16 cellular contexts compared by ENCODE assay signal in genomic region chr1:26540346-26540745, GRCh38. TPM values are rescaled to one million over a fixed set of nuclear protein-coding genes. Genes with fewer than 3 reads are reported as not detected.
DNase-seq lines count a peak whose midpoint lies in the region; ATAC-seq and TF ChIP-seq lines count a peak whose summit lies in the region.
"Had no signal": no experiment of that assay in that cellular context is flagged by ENCODE, and none has a peak within 500 bp of the region (broad histone marks: within the 10 kb centered on the region; RNA-seq: fewer than 3 reads in every experiment).

No MANE protein-coding gene starts in this region.

- peak overlapping the region; percentile 54 to 75 for H3K4me3 Mint-ChIP-seq in activated T-cell treated with anti-CD3 and anti-CD28 coated beads, Interleukin-2, amount 50 U/mL, for 72 hours
- peak overlapping the region; percentile 56 for H3K4me3 Mint-ChIP-seq in T-helper 1 cell treated with Interleukin-12 subunit alpha and Interleukin-12 subunit beta and Interleukin-4 antibody, amounts not matched to agents 30 μg/mL and 1 μg/mL, for 36 hours
- no peak overlapping the region for H3K4me3 Mint-ChIP-seq in endothelial cell (ENCODE audit: unreplicated experiment)

- peak overlapping the region; percentile 53 for H3K27ac ChIP-seq in temporal lobe (ENCODE audit: low read depth, low read length)
- H3K27ac ChIP-seq: body of pancreas, SK-N-MC, thoracic aorta had no signal

- TF ChIP-seq CTCF in endothelial cell (IDR thresholded peaks at IDR 0.05; ENCODE audit: unreplicated experiment): no peak

- peak; percentile 48 to 52 for DNase-seq in activated T-cell treated with anti-CD3 and anti-CD28 coated beads, Interleukin-2, amount 50 U/mL, for 72 hours
- DNase-seq in activated T-cell treated with anti-CD3 and anti-CD28 coated beads, Interleukin-2, amount 50 U/mL, for 1 hour: no peak
- no peak for DNase-seq in endothelial cell (ENCODE audit: low spot score)
- no peak for DNase-seq in COLO668 (lab: John Stamatoyannopoulos, UW; ENCODE audit: unreplicated experiment)
- no peak for DNase-seq in T1000 (lab: John Stamatoyannopoulos, UW)
- DNase-seq: ACHN; activated CD8-positive, alpha-beta memory T cell treated with anti-CD3 and anti-CD28 coated beads for 24 hours; body of pancreas; NCI-H1092; NCI-H524; stimulated activated CD4-positive, alpha-beta T cell treated with anti-CD3 and anti-CD28 coated beads, Interleukin-4, amount 100 ng/mL, for 4 hours had no signal

- H3K27me3 Mint-ChIP-seq in activated T-cell treated with anti-CD3 and anti-CD28 coated beads, Interleukin-2, amount 50 U/mL, for 72 hours (ENCODE audit: low read depth): no peaks in the 10 kb centered on the region
- no peaks in the 10 kb centered on the region for H3K27me3 Mint-ChIP-seq in T-helper 1 cell treated with Interleukin-12 subunit alpha and Interleukin-12 subunit beta and Interleukin-4 antibody, amounts not matched to agents 30 μg/mL and 1 μg/mL, for 36 hours (ENCODE audit: low read depth)
- H3K27me3 Mint-ChIP-seq in endothelial cell (ENCODE audit: unreplicated experiment): peaks cover 10% of the 10 kb centered on the region

- peaks cover 77% of the 10 kb centered on the region for H3K4me1 Mint-ChIP-seq in activated T-cell treated with anti-CD3 and anti-CD28 coated beads, Interleukin-2, amount 50 U/mL, for 72 hours (ENCODE audit: low read depth)
- peaks cover 66% of the 10 kb centered on the region for H3K4me1 Mint-ChIP-seq in T-helper 1 cell treated with Interleukin-12 subunit alpha and Interleukin-12 subunit beta and Interleukin-4 antibody, amounts not matched to agents 30 μg/mL and 1 μg/mL, for 36 hours (ENCODE audit: low read depth)
- H3K4me1 Mint-ChIP-seq in endothelial cell (ENCODE audit: unreplicated experiment): peaks cover 44% of the 10 kb centered on the region

- ATAC-seq in activated T-cell treated with anti-CD3 and anti-CD28 coated beads, Interleukin-2, amount 50 U/mL, for 72 hours (replicated peaks in 1 of 2): no peak
- no peak for ATAC-seq in HG02588 (IDR thresholded peaks at IDR 0.05; ENCODE audit: unreplicated experiment)
- ATAC-seq: body of pancreas had no signal

- peak overlapping the region; percentile 71 for H3K27ac Mint-ChIP-seq in activated T-cell treated with anti-CD3 and anti-CD28 coated beads, Interleukin-2, amount 50 U/mL, for 72 hours
- H3K27ac Mint-ChIP-seq in T-helper 1 cell treated with Interleukin-12 subunit alpha and Interleukin-12 subunit beta and Interleukin-4 antibody, amounts not matched to agents 30 μg/mL and 1 μg/mL, for 36 hours: peak overlapping the region; percentile 81
- peak overlapping the region; percentile 89 for H3K27ac Mint-ChIP-seq in endothelial cell (ENCODE audit: unreplicated experiment)

- peaks cover 3 to 4% of the 10 kb centered on the region in 2 donors for H3K36me3 Mint-ChIP-seq in activated T-cell treated with anti-CD3 and anti-CD28 coated beads, Interleukin-2, amount 50 U/mL, for 72 hours (ENCODE audit: insufficient read depth in 2 of 2)
- peaks cover 14% of the 10 kb centered on the region for H3K36me3 Mint-ChIP-seq in T-helper 1 cell treated with Interleukin-12 subunit alpha and Interleukin-12 subunit beta and Interleukin-4 antibody, amounts not matched to agents 30 μg/mL and 1 μg/mL, for 36 hours (ENCODE audit: low read depth)
- H3K36me3 Mint-ChIP-seq in endothelial cell (ENCODE audit: low read depth, unreplicated experiment): peaks cover 8% of the 10 kb centered on the region

- no peaks in the 10 kb centered on the region for H3K9me3 Mint-ChIP-seq in activated T-cell treated with anti-CD3 and anti-CD28 coated beads, Interleukin-2, amount 50 U/mL, for 72 hours
- no peaks in the 10 kb centered on the region for H3K9me3 Mint-ChIP-seq in T-helper 1 cell treated with Interleukin-12 subunit alpha and Interleukin-12 subunit beta and Interleukin-4 antibody, amounts not matched to agents 30 μg/mL and 1 μg/mL, for 36 hours
- H3K9me3 Mint-ChIP-seq in endothelial cell (ENCODE audit: unreplicated experiment): no peaks in the 10 kb centered on the region

RNA-seq across cellular contexts. Expression of gene RPS6KA1, which starts 10.8 kb away (rescaled TPM):
- total RNA-seq in activated T-cell treated with anti-CD3 and anti-CD28 coated beads, Interleukin-2, amount 50 U/mL, for 72 hours: 100 to 1,000 TPM; 154 to 163 TPM
- total RNA-seq in endothelial cell (ENCODE audit: unreplicated experiment) (25.3 TPM), temporal lobe (3.4 TPM)

Comparison
In these comparisons a context has a peak if more than half of its experiments do, and no peak if none do; other contexts are left out.
1. DNase-seq: peak in activated T-cell treated with anti-CD3 and anti-CD28 coated beads, Interleukin-2, amount 50 U/mL, for 72 hours (2 of 2); none in activated T-cell treated with anti-CD3 and anti-CD28 coated beads, Interleukin-2, amount 50 U/mL, for 1 hour (single experiment), endothelial cell (single experiment), COLO668 (single experiment) and T1000 (single experiment).
2. Peak in every context shown above with its lines, with median percentiles within 50 percentile points of each other: H3K27ac Mint-ChIP-seq.